In genomic region chr9:135076143-135076875, GRCh38 we compare ENCODE assay signal across 11 cellular contexts. TPM values are rescaled to one million over a fixed set of nuclear protein-coding genes. Genes with fewer than 3 reads are reported as not detected.
DNase-seq lines count a peak whose midpoint lies in the region; ATAC-seq and TF ChIP-seq lines count a peak whose summit lies in the region.
"Had no signal": no experiment of that assay in that cellular context is flagged by ENCODE, and none has a peak within 500 bp of the region (broad histone marks: within the 10 kb centered on the region; RNA-seq: fewer than 3 reads in every experiment).

No MANE protein-coding gene starts in this region.

- H3K18ac ChIP-seq in H9 (ENCODE audit: insufficient read length, low read depth, low read length), result no peak overlapping the region

- TF ChIP-seq CTCF in H9 (conservative IDR thresholded peaks at IDR 0.05) (no peak), GM20000 (IDR thresholded peaks at IDR 0.05; ENCODE audit: extremely low read depth, missing control alignments) (no peak)

- H2BK120ac ChIP-seq in H9 (ENCODE audit: low read depth, low read length, poor library complexity, severe bottlenecking), result no peak overlapping the region

- no peak overlapping the region for H2AFZ ChIP-seq in H9 (ENCODE audit: low read length)

- no peak overlapping the region for H2BK5ac ChIP-seq in H9 (ENCODE audit: insufficient read length, low read length)

- peak overlapping the region; percentile 57 to 74 for H3K4me3 Mint-ChIP-seq in H9

- peaks cover 8 to 14% of the 10 kb centered on the region in 2 experiments for H3K4me1 Mint-ChIP-seq in H9

- peaks cover 0 to 2% of the 10 kb centered on the region in 2 experiments; a peak in 1 of 5 replicates for H3K9me3 Mint-ChIP-seq in H9

- H3K4me3 ChIP-seq in adipocyte (ENCODE audit: low read length) (peak overlapping the region; percentile 78), iPS-18c (ENCODE audit: insufficient read depth, low read depth, low read length) (peak overlapping the region; percentile 58), skeletal muscle tissue (ENCODE audit: low read length in 3 of 3) (peak overlapping the region in 2 of 3 donors; percentile 43 to 67)

- no peak overlapping the region for H2BK12ac ChIP-seq in H9 (ENCODE audit: insufficient read length, low read depth, low read length)

- H2AK5ac ChIP-seq in H9 (ENCODE audit: insufficient read length, low read length), result no peak overlapping the region

- H3K4ac ChIP-seq in H9 (ENCODE audit: low read depth, low read length), result no peak overlapping the region

- no peaks in the 10 kb centered on the region; a peak in 1 of 7 replicates for H3K36me3 Mint-ChIP-seq in H9 (ENCODE audit: insufficient read depth in 1 of 3, low read depth in 3 of 3)

- peaks cover 5% of the 10 kb centered on the region for H3K23me2 ChIP-seq in H9 (ENCODE audit: insufficient read length, low read depth, low read length, poor library complexity, severe bottlenecking)

- H3K9me3 ChIP-seq in H9 (ENCODE audit: control insufficient read depth, low read depth, low read length) (no peaks in the 10 kb centered on the region), adipocyte (ENCODE audit: control insufficient read depth, low read length) (no peaks in the 10 kb centered on the region), iPS-18c (ENCODE audit: control insufficient read depth, insufficient read depth, low read length) (peaks cover 3% of the 10 kb centered on the region), skeletal muscle tissue (ENCODE audit: control insufficient read depth in 3 of 3, low read length in 3 of 3) (no peaks in the 10 kb centered on the region)

- no CpG with 5 or more reads among the region's 19 CpGs for WGBS in H9 (ENCODE audit: extremely low coverage, insufficient read length, low lambda C conversion rate)

- no peak overlapping the region for H3K56ac ChIP-seq in H9 (ENCODE audit: insufficient read length, low read depth, low read length)

- H3K79me2 ChIP-seq in H9 (ENCODE audit: insufficient read depth, low read length), result no peaks in the 10 kb centered on the region

- H4K20me1 ChIP-seq in H9 (ENCODE audit: control insufficient read depth, insufficient read depth, insufficient read length), result no peaks in the 10 kb centered on the region

- no peak overlapping the region for H4K91ac ChIP-seq in H9 (ENCODE audit: insufficient read length, low read depth, low read length)

- no peak overlapping the region for H3K23ac ChIP-seq in H9 (ENCODE audit: insufficient read length, low read depth, low read length)

- no peak overlapping the region for H3K9ac ChIP-seq in H9 (ENCODE audit: extremely low read depth, insufficient read length, low read length)
- H3K9ac ChIP-seq in adipocyte (ENCODE audit: low read length), result no peak overlapping the region
- H3K9ac ChIP-seq in skeletal muscle tissue (ENCODE audit: low read depth in 1 of 3, low read length in 3 of 3), result peak overlapping the region in 1 of 3 donors; percentile 68

- H3K27ac ChIP-seq in H9 (ENCODE audit: insufficient read length, low read depth, low read length) (no peak overlapping the region), skeletal muscle tissue (ENCODE audit: low read depth, low read length) (no peak overlapping the region)

- no peak overlapping the region; the same call in 1 of the 2 replicates for H3K14ac ChIP-seq in H9 (ENCODE audit: insufficient read depth, low read length)

- H2BK20ac ChIP-seq in H9 (ENCODE audit: low read depth, low read length, poor library complexity, severe bottlenecking), result no peak overlapping the region

- H3K79me1 ChIP-seq in H9 (ENCODE audit: insufficient read depth, low read depth, low read length, poor library complexity, severe bottlenecking), result no peaks in the 10 kb centered on the region

- H3T11ph ChIP-seq in H9 (ENCODE audit: low read length), result no peak overlapping the region

- no peak overlapping the region for H3K27ac Mint-ChIP-seq in H9

- no peaks in the 10 kb centered on the region for H3K4me1 ChIP-seq in H9 (ENCODE audit: insufficient read depth, low read length)
- H3K4me1 ChIP-seq in adipocyte (ENCODE audit: control insufficient read depth, insufficient read depth, low read length), result peaks cover 3% of the 10 kb centered on the region
- H3K4me1 ChIP-seq in skeletal muscle tissue (ENCODE audit: control insufficient read depth in 3 of 3, insufficient read depth in 3 of 3, low read length in 3 of 3), result peaks cover 13 to 20% (median 18%) of the 10 kb centered on the region in 3 donors

- H4K5ac ChIP-seq in H9 (ENCODE audit: insufficient read length, low read depth, low read length), result no peak overlapping the region

- H2BK15ac ChIP-seq in H9 (ENCODE audit: low read depth, low read length), result no peak overlapping the region

- H4K8ac ChIP-seq in H9 (replicated peaks; ENCODE audit: insufficient read length, low read depth, low read length), result no peak overlapping the region

- H3K27me3 Mint-ChIP-seq in H9 (ENCODE audit: low read depth), result peaks cover 48% of the 10 kb centered on the region

- H3K36me3 ChIP-seq in adipocyte (ENCODE audit: control insufficient read depth, insufficient read depth, low read length, severe bottlenecking), result no peaks in the 10 kb centered on the region
- H3K36me3 ChIP-seq in skeletal muscle tissue (ENCODE audit: control insufficient read depth in 3 of 3, insufficient read depth in 3 of 3, low read length in 3 of 3), result no peaks in the 10 kb centered on the region

- DNase-seq in H9 (peak; percentile 26), adipocyte (ENCODE audit: low read depth) (no peak), GM20000 (ENCODE audit: low spot score) (no peak)
- DNase-seq in activated CD4-positive, alpha-beta T cell treated with anti-CD3 and anti-CD28 coated beads for 1 hour, result no peak
- DNase-seq: activated gamma-delta T cell treated with Interleukin-2 at 50 U/mL for 16 hours, foreskin melanocyte, mesenchymal stem cell, NCI-H345 had no signal

- no peaks in the 10 kb centered on the region; the same call in 1 of the 2 replicates for H3K27me3 ChIP-seq in H9 (ENCODE audit: insufficient read depth, low read length)
- H3K27me3 ChIP-seq in adipocyte (replicated peaks; ENCODE audit: control insufficient read depth, insufficient read depth, low read length), result peaks cover 20% of the 10 kb centered on the region
- H3K27me3 ChIP-seq in skeletal muscle tissue (ENCODE audit: control insufficient read depth in 3 of 3, insufficient read depth in 3 of 3, low read length in 3 of 3), result peaks cover 7 to 28% (median 28%) of the 10 kb centered on the region in 3 donors

- ATAC-seq in HG03095 (IDR thresholded peaks at IDR 0.05; ENCODE audit: unreplicated experiment), result no peak

- peak overlapping the region; percentile 22 for H3K4me2 ChIP-seq in H9 (ENCODE audit: insufficient read depth, insufficient read length, low read length)

RNA-seq across cellular contexts. Expression of gene OLFM1, which starts 11.2 kb away (rescaled TPM):
- total RNA-seq in H9 (2021) (34.1 and 36.8 TPM in 2 replicates), skeletal muscle tissue (2.6 TPM)
